22 cellular contexts compared by ENCODE assay signal in the genomic region with DNA sequence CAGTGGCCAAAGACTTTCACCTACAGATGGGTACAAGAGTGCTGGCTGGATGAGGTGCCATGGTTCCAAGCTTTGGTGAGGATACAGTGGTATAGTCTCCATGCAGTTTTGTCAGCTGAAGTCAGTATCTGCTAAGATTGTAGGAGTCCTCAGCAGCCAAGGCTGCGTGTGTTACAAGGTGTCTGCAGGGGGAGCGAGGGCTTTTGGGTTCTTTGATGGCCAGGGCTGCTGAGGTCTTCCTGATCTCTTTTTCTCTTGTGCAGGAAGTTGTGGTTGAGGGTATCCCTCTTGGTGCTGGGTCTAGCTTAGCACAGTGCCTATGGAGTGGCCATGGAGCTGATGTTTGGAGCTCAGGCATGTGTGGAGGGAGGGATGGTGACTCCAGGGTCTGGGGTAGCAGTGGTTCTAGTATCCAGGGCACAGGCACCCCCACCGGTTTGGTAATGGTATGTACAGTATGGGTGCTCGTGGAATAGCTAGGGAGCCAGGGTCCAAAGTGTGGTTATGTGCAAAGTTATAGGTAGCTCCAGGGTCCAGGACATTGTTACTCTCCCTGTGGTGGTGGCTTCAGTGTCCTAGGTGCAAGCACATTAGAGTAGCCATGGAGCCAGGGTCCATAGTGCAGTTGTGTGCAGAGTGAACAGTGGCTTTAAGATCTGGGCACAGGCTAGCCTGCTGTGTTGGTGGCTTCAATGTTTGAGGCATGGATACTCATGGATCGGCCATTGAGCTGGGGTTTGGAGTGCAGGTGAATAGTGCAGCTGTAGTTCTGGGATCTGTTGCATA. TPM values are rescaled to one million over a fixed set of nuclear protein-coding genes. Genes with fewer than 3 reads are reported as not detected.
DNase-seq lines count a peak whose midpoint lies in the region; ATAC-seq, FAIRE-seq and TF ChIP-seq lines count a peak whose summit lies in the region.
"Had no signal": no experiment of that assay in that cellular context is flagged by ENCODE, and none has a peak within 500 bp of the region (broad histone marks: within the 10 kb centered on the region; RNA-seq: fewer than 3 reads in every experiment).

No MANE protein-coding gene starts in this region.

- H3K27ac Mint-ChIP-seq in chondrocyte (ENCODE audit: unreplicated experiment): no peak overlapping the region
- H3K27ac Mint-ChIP-seq in activated CD4-positive, alpha-beta T cell treated with anti-CD3 and anti-CD28 coated beads, Interleukin-2, amount 10 ng/mL, durations not matched to agents 24 days and 14 days: no peak overlapping the region
- H3K27ac Mint-ChIP-seq: B cell; CD4-positive, CD25-positive, alpha-beta regulatory T cell had no signal

- no peak overlapping the region for H2BK120ac ChIP-seq in H1 (replicated peaks; ENCODE audit: low read depth, low read length)
- no peak overlapping the region for H2BK120ac ChIP-seq in mesendoderm (ENCODE audit: low read depth, low read length)

- H4K5ac ChIP-seq in H1 (ENCODE audit: insufficient read length, low read depth, low read length) (no peak overlapping the region), mesendoderm (ENCODE audit: low read length) (no peak overlapping the region)

- no peaks in the 10 kb centered on the region; a peak in 1 of 7 replicates for H3K4me1 ChIP-seq in H1 (replicated peaks in 1 of 4; ENCODE audit: control insufficient read depth in 3 of 4, insufficient read depth in 4 of 4, low read length in 3 of 4)
- H3K4me1 ChIP-seq in mesendoderm (ENCODE audit: control insufficient read depth, low read depth, low read length): no peaks in the 10 kb centered on the region
- H3K4me1 ChIP-seq in GM23248 (ENCODE audit: insufficient read depth): no peaks in the 10 kb centered on the region
- H3K4me1 ChIP-seq: Caco-2 had no signal

- ATAC-seq in Right ventricle myocardium inferior: peak; percentile 10
- no peak for ATAC-seq in left ventricle myocardium superior
- no peak for ATAC-seq in GM21390 (IDR thresholded peaks at IDR 0.05; ENCODE audit: unreplicated experiment)

- WGBS in H1 (ENCODE audit: extremely low coverage in 1 of 2, insufficient coverage in 1 of 2, insufficient read length in 1 of 2, insufficient replicate concordance in 2 of 2, low coverage in 1 of 2, low lambda C conversion rate in 2 of 2, missing lambda C conversion rate in 1 of 2), 2 experiments: 89% methylated on average over 5 of the region's 5 CpGs; no CpG with 5 or more reads in 1 of the 2 experiments
- no CpG with 5 or more reads among the region's 5 CpGs for WGBS in mesendoderm (ENCODE audit: extremely low coverage, insufficient coverage, low lambda C conversion rate)
- 72 to 78% methylated on average over 5 of the region's 5 CpGs for WGBS in GM23248 (ENCODE audit: low coverage in 1 of 2, low lambda C conversion rate in 2 of 2, missing lambda C conversion rate in 2 of 2), 2 experiments

- no peaks in the 10 kb centered on the region for H3K27me3 Mint-ChIP-seq in chondrocyte (ENCODE audit: low read depth)
- H3K27me3 Mint-ChIP-seq in activated CD4-positive, alpha-beta T cell treated with anti-CD3 and anti-CD28 coated beads, Interleukin-2, amount 10 ng/mL, durations not matched to agents 24 days and 14 days: no peaks in the 10 kb centered on the region
- H3K27me3 Mint-ChIP-seq: B cell; CD4-positive, CD25-positive, alpha-beta regulatory T cell had no signal

- H3K4ac ChIP-seq in H1 (replicated peaks; ENCODE audit: insufficient read length, low read depth, low read length): no peak overlapping the region
- no peak overlapping the region for H3K4ac ChIP-seq in mesendoderm (ENCODE audit: low read depth, low read length)

- H3K23me2 ChIP-seq in H1 (ENCODE audit: low read depth, low read length): no peaks in the 10 kb centered on the region; the same call in 1 of the 2 replicates

- no peak overlapping the region for H2BK5ac ChIP-seq in H1 (ENCODE audit: low read depth, low read length)
- H2BK5ac ChIP-seq in mesendoderm (ENCODE audit: low read length): no peak overlapping the region

- peak; percentile 18 to 40; a peak in 3 of 4 replicates for TF ChIP-seq RAD21 in H1 (IDR thresholded peaks at IDR 0.05 in 1 of 2, conservative IDR thresholded peaks at IDR 0.05 in 1 of 2; ENCODE audit: low read depth in 2 of 2, low read length in 2 of 2)

- no peaks in the 10 kb centered on the region for H3K36me3 ChIP-seq in H1 (ENCODE audit: control insufficient read depth in 2 of 4, insufficient read depth in 4 of 4, low read length in 3 of 4)
- H3K36me3 ChIP-seq in mesendoderm (ENCODE audit: control insufficient read depth, insufficient read depth, low read length): no peaks in the 10 kb centered on the region
- peaks cover 11% of the 10 kb centered on the region for H3K36me3 ChIP-seq in GM23248 (ENCODE audit: low read depth)

- H3K56ac ChIP-seq in H1 (replicated peaks; ENCODE audit: insufficient read length, low read depth, low read length) (no peak overlapping the region), mesendoderm (ENCODE audit: low read length) (no peak overlapping the region)

- H3K9me3 Mint-ChIP-seq in chondrocyte (ENCODE audit: low read depth): peaks cover 23% of the 10 kb centered on the region
- no peaks in the 10 kb centered on the region for H3K9me3 Mint-ChIP-seq in activated CD4-positive, alpha-beta T cell treated with anti-CD3 and anti-CD28 coated beads, Interleukin-2, amount 10 ng/mL, durations not matched to agents 24 days and 14 days

- H3K14ac ChIP-seq in H1 (ENCODE audit: insufficient read length): no peak overlapping the region

- FAIRE-seq in H1 (lab: Jason Lieb, UNC): no peak

- H3K23ac ChIP-seq in H1 (ENCODE audit: insufficient read length) (no peak overlapping the region), mesendoderm (ENCODE audit: low read length) (no peak overlapping the region)

- no peak overlapping the region for H2BK12ac ChIP-seq in H1 (ENCODE audit: low read depth, low read length)

- H3K27ac ChIP-seq in H1 (ENCODE audit: low read depth, low read length): peak overlapping the region; percentile 36; the same call in 1 of the 2 replicates
- no peak overlapping the region for H3K27ac ChIP-seq in mesendoderm (ENCODE audit: low read depth, low read length)
- H3K27ac ChIP-seq in GM23248: no peak overlapping the region
- H3K27ac ChIP-seq: 22Rv1 had no signal

- H3K9me3 ChIP-seq in H1 (ENCODE audit: insufficient read depth in 2 of 2, low read depth in 1 of 2, low read length in 1 of 2) (no peaks in the 10 kb centered on the region), GM23248 (ENCODE audit: low read depth) (no peaks in the 10 kb centered on the region)
- H3K9me3 ChIP-seq: Caco-2, SK-N-SH had no signal

- no peak overlapping the region for H3K4me3 Mint-ChIP-seq in chondrocyte (ENCODE audit: unreplicated experiment)
- H3K4me3 Mint-ChIP-seq in activated CD4-positive, alpha-beta T cell treated with anti-CD3 and anti-CD28 coated beads, Interleukin-2, amount 10 ng/mL, durations not matched to agents 24 days and 14 days: no peak overlapping the region
- H3K4me3 Mint-ChIP-seq: B cell; CD4-positive, CD25-positive, alpha-beta regulatory T cell had no signal

- POLR2A ChIA-PET in H1 (lab: Charles Lee; ENCODE audit: partially characterized antibody): no interaction called here

- in situ Hi-C loops in GM23248 (cut with MboI): no loop called here

- CTCF ChIA-PET in H1 (lab: Charles Lee; ENCODE audit: partially characterized antibody): interaction anchor here (0.5 to 1.4 kb wide), 6 partner anchors 12 to 292 kb away, joined by 3 to 13 read pairs (median 5); no protein-coding TSS in a partner anchor

- H3F3A ChIP-seq in GM23248 (ENCODE audit: insufficient read depth): no peaks in the 10 kb centered on the region

- TF ChIP-seq POLR2A in H1 (IDR thresholded peaks at IDR 0.05; ENCODE audit: control extremely low read depth in 1 of 2, low read depth in 2 of 2, low read length in 2 of 2): no peak

- H3K27me3 ChIP-seq in H1 (replicated peaks in 1 of 4; ENCODE audit: control insufficient read depth in 3 of 4, extremely low read depth in 1 of 4, insufficient read depth in 3 of 4, low read length in 3 of 4) (no peaks in the 10 kb centered on the region), mesendoderm (ENCODE audit: insufficient read depth, low read length, poor library complexity) (no peaks in the 10 kb centered on the region), GM23248 (replicated peaks; ENCODE audit: insufficient read depth) (no peaks in the 10 kb centered on the region)

- H3K79me2 ChIP-seq in H1 (ENCODE audit: control insufficient read depth in 1 of 2, insufficient read depth in 2 of 2, low read length in 2 of 2) (peaks cover 0 to 38% of the 10 kb centered on the region in 2 experiments; a peak in 2 of 4 replicates), mesendoderm (ENCODE audit: control insufficient read depth, insufficient read depth, low read length) (no peaks in the 10 kb centered on the region), GM23248 (ENCODE audit: insufficient read depth) (peaks cover 86% of the 10 kb centered on the region)

- no peaks in the 10 kb centered on the region for H3K9me2 ChIP-seq in GM23248 (ENCODE audit: insufficient read depth)
- H3K9me2 ChIP-seq: SK-N-SH had no signal

- no peak overlapping the region for H3K4me2 ChIP-seq in H1 (ENCODE audit: insufficient read depth in 1 of 2, low read depth in 2 of 2, low read length in 2 of 2)
- no peak overlapping the region for H3K4me2 ChIP-seq in mesendoderm (ENCODE audit: low read length)
- no peak overlapping the region for H3K4me2 ChIP-seq in GM23248 (ENCODE audit: unreplicated experiment)
- H3K4me2 ChIP-seq: SK-N-SH had no signal

- no peak overlapping the region for H3K18ac ChIP-seq in H1 (ENCODE audit: extremely low read depth, low read length)
- H3K18ac ChIP-seq in mesendoderm (ENCODE audit: low read length): no peak overlapping the region

- peaks cover 4% of the 10 kb centered on the region; the same call in 1 of the 2 replicates for H3K79me1 ChIP-seq in H1 (ENCODE audit: low read depth, low read length)
- peaks cover 5% of the 10 kb centered on the region for H3K79me1 ChIP-seq in mesendoderm (ENCODE audit: low read length)

- DNase-seq in Right ventricle myocardium inferior (ENCODE audit: missing footprints) (no peak), left ventricle myocardium superior (no peak), H1 (ENCODE audit: low read depth in 1 of 2, low spot score in 2 of 2) (no peak), mesendoderm (peak; percentile 29), chondrocyte (ENCODE audit: low spot score) (no peak), GM23248 (no peak)
- DNase-seq in activated CD4-positive, alpha-beta T cell treated with anti-CD3 and anti-CD28 coated beads, Interleukin-2, amount 10 ng/mL, durations not matched to agents 24 days and 14 days: no peak
- DNase-seq: Caco-2; CD4-positive, CD25-positive, alpha-beta regulatory T cell; GDM1; KG1; NCI-H1048; NCI-H1436; NCI-H2029; NCI-H2171 treated with DMSO at 0.1 percent for 48 hours; NCI-H748 treated with DMSO at 0.1 percent for 48 hours; OCI-M1; SHP77 treated with DMSO at 0.1 percent for 48 hours; SK-N-SH had no signal

- H2BK20ac ChIP-seq in H1 (ENCODE audit: low read length): no peak overlapping the region

- H4K8ac ChIP-seq in H1 (ENCODE audit: extremely low read depth, insufficient read depth, low read length) (no peak overlapping the region), mesendoderm (ENCODE audit: low read depth, low read length) (no peak overlapping the region)

- TF ChIP-seq CTCF in H1 (IDR thresholded peaks at IDR 0.05; ENCODE audit: control extremely low read depth in 1 of 3, insufficient read depth in 1 of 3, low read depth in 1 of 3, low read length in 3 of 3) (peak in 1 of 3 experiments; percentile 16; a peak in 1 of 4 replicates), chondrocyte (IDR thresholded peaks at IDR 0.05) (no peak)

- H3K9ac ChIP-seq in H1 (replicated peaks in 1 of 4; ENCODE audit: extremely low read depth in 1 of 4, low read depth in 3 of 4, low read length in 3 of 4) (no peak overlapping the region), mesendoderm (ENCODE audit: low read length) (no peak overlapping the region), GM23248 (no peak overlapping the region)
- H3K9ac ChIP-seq: SK-N-SH had no signal

- H2AFZ ChIP-seq in H1 (ENCODE audit: low read length) (no peak overlapping the region), GM23248 (no peak overlapping the region)

- H3K4me1 Mint-ChIP-seq in chondrocyte (ENCODE audit: low read depth): peaks cover 6% of the 10 kb centered on the region
- H3K4me1 Mint-ChIP-seq in activated CD4-positive, alpha-beta T cell treated with anti-CD3 and anti-CD28 coated beads, Interleukin-2, amount 10 ng/mL, durations not matched to agents 24 days and 14 days: no peaks in the 10 kb centered on the region
- H3K4me1 Mint-ChIP-seq: B cell; CD4-positive, CD25-positive, alpha-beta regulatory T cell had no signal

- H2AK5ac ChIP-seq in H1 (ENCODE audit: low read depth, low read length): no peak overlapping the region
- H2AK5ac ChIP-seq in mesendoderm (ENCODE audit: low read length): no peak overlapping the region

- peaks cover 5% of the 10 kb centered on the region for H3K36me3 Mint-ChIP-seq in chondrocyte (ENCODE audit: low read depth)
- no peaks in the 10 kb centered on the region for H3K36me3 Mint-ChIP-seq in activated CD4-positive, alpha-beta T cell treated with anti-CD3 and anti-CD28 coated beads, Interleukin-2, amount 10 ng/mL, durations not matched to agents 24 days and 14 days (ENCODE audit: low read depth)
- H3K36me3 Mint-ChIP-seq: CD4-positive, CD25-positive, alpha-beta regulatory T cell had no signal

- H2BK15ac ChIP-seq in H1 (ENCODE audit: low read length) (no peak overlapping the region), mesendoderm (replicated peaks; ENCODE audit: low read depth) (no peak overlapping the region)

- no peak overlapping the region for H4K91ac ChIP-seq in H1 (replicated peaks; ENCODE audit: insufficient read length, low read length)

- peaks cover 2% of the 10 kb centered on the region in 2 experiments for H4K20me1 ChIP-seq in H1 (replicated peaks in 1 of 2; ENCODE audit: control insufficient read depth in 1 of 2, insufficient read depth in 2 of 2, low read length in 2 of 2)
- H4K20me1 ChIP-seq in GM23248 (ENCODE audit: insufficient read depth): no peaks in the 10 kb centered on the region

- TF ChIP-seq EP300 in H1 (IDR thresholded peaks at IDR 0.05; ENCODE audit: borderline replicate concordance in 1 of 2, low read depth in 2 of 2, low read length in 2 of 2): no peak

- intact Hi-C loops in Right ventricle myocardium inferior (cut with DNase I) (no loop called here), left ventricle myocardium superior (cut with micrococcal nuclease) (no loop called here)
- intact Hi-C loops in activated CD4-positive, alpha-beta T cell treated with anti-CD3 and anti-CD28 coated beads, Interleukin-2, amount 10 ng/mL, durations not matched to agents 24 days and 14 days (cut with micrococcal nuclease): no loop called here

- H3K4me3 ChIP-seq in H1 (ENCODE audit: extremely low read depth in 1 of 4, insufficient read depth in 2 of 4, low read depth in 3 of 4, low read length in 4 of 4): no peak overlapping the region
- H3K4me3 ChIP-seq in mesendoderm (ENCODE audit: low read length): no peak overlapping the region
- no peak overlapping the region for H3K4me3 ChIP-seq in GM23248

RNA-seq across cellular contexts. Expression of a gene that starts 36.7 kb away (rescaled TPM):
- total RNA-seq in Right ventricle myocardium inferior (3.8 TPM), left ventricle myocardium superior (4.2 TPM), chondrocyte (7.6 to 10.9 TPM (median 7.8 TPM) in 3 replicates)
- total RNA-seq in H1 (2021; fragmentation: NEBNext Ultra II Directional; extraction: Animal tissue kit (Norgen Biotek cat#: 25700)): 10.5 and 10.8 TPM in 2 replicates
- polyA plus RNA-seq in H1 (2011; rRNA removed) (2.9 and 4.8 TPM in 2 replicates), GM23248 (2016; fragmentation: Nextera tagmentation; extraction: Ambion mirVana) (4.8 and 4.9 TPM in 2 replicates)
- polyA plus RNA-seq in H1 (2011; cell fraction: cytosol; rRNA removed): 5.7 TPM
- polyA plus RNA-seq in H1 (2011; cell fraction: nucleus; rRNA removed): 4.1 TPM
- polyA plus RNA-seq in H1 (2012, experiment 1 of 2): 5.1 to 9.3 TPM (median 6.0 TPM) in 4 replicates
- 0.50 TPM for polyA plus RNA-seq in H1 (2012, experiment 2 of 2)
- polyA plus RNA-seq in H1 (2013, experiment 1 of 2): 8.6 TPM
- polyA plus RNA-seq in H1 (2013, experiment 2 of 2): 8.1 TPM
- polyA minus RNA-seq in H1 (2011; rRNA and poly(A)+ RNA removed): 5.8 and 6.4 TPM in 2 replicates
- polyA minus RNA-seq in H1 (2011; cell fraction: cytosol; rRNA and poly(A)+ RNA removed): 6.1 TPM
- polyA minus RNA-seq in H1 (2011; cell fraction: nucleus; rRNA and poly(A)+ RNA removed): 35.3 TPM
- polyA plus RNA-seq in mesendoderm (2013, experiment 1 of 2): 8.6 TPM
- 8.6 TPM for polyA plus RNA-seq in mesendoderm (2013, experiment 2 of 2)
- total RNA-seq in GM23248 (2014; rRNA removed; shearing (Covaris generic)): 7.0 and 7.2 TPM in 2 replicates
- 1.6 and 2.3 TPM in 2 replicates for total RNA-seq in activated CD4-positive, alpha-beta T cell treated with anti-CD3 and anti-CD28 coated beads, Interleukin-2, amount 10 ng/mL, durations not matched to agents 24 days and 14 days
